Comparison of ENCODE assay signal across 8 cellular contexts in genomic region chr14:35045798-35046047, GRCh38. TPM values are rescaled to one million over a fixed set of nuclear protein-coding genes. Genes with fewer than 3 reads are reported as not detected.
DNase-seq lines count a peak whose midpoint lies in the region; ATAC-seq and TF ChIP-seq lines count a peak whose summit lies in the region.

No MANE protein-coding gene starts in this region.

- no peaks in the 10 kb centered on the region for H3K9me3 Mint-ChIP-seq in natural killer cell

- peak overlapping the region; percentile 91 to 93 for H3K27ac Mint-ChIP-seq in natural killer cell

- H3K27me3 ChIP-seq in BJ (ENCODE audit: control insufficient read depth, insufficient read depth, low read length) (no peaks in the 10 kb centered on the region), KMS-11 (ENCODE audit: insufficient read depth, low read depth) (no peaks in the 10 kb centered on the region), colonic mucosa (no peaks in the 10 kb centered on the region)

- DNase-seq in BJ (ENCODE audit: low read depth), result no peak
- DNase-seq in colonic mucosa, result no peak
- DNase-seq in natural killer cell, result no peak
- DNase-seq in H4 (ENCODE audit: low spot score), result no peak
- no peak for DNase-seq in SK-N-DZ (ENCODE audit: low spot score)
- no peak for DNase-seq in GF-D8 (lab: John Stamatoyannopoulos, UW)

- H3K27ac ChIP-seq in KMS-11, result peak overlapping the region; percentile 84
- peak overlapping the region; percentile 99 for H3K27ac ChIP-seq in colonic mucosa

- H3K36me3 Mint-ChIP-seq in natural killer cell, result no peaks in the 10 kb centered on the region

- H3K4me2 ChIP-seq in KMS-11, result peak overlapping the region; percentile 91

- peaks cover 20% of the 10 kb centered on the region for H3K4me1 ChIP-seq in KMS-11 (ENCODE audit: low read depth, poor library complexity, severe bottlenecking)
- peaks cover 12% of the 10 kb centered on the region for H3K4me1 ChIP-seq in colonic mucosa

- H3K79me2 ChIP-seq in KMS-11 (ENCODE audit: insufficient read depth, low read depth), result no peaks in the 10 kb centered on the region

- H3K4me3 ChIP-seq in BJ (ENCODE audit: low read depth, low read length) (peak overlapping the region; percentile 73), KMS-11 (IDR thresholded peaks at IDR 0.05; ENCODE audit: insufficient read depth, low read depth, low read length) (no peak overlapping the region), colonic mucosa (peak overlapping the region; percentile 75)

- POLR2A ChIA-PET in BJ (lab: Charles Lee), result interaction anchor here (0.6 to 1.1 kb wide), 4 partner anchors 28 to 780 kb away, joined by 7 to 21 read pairs (median 8); partner anchors contain the start of genes BRMS1L and SRP54

- H3K4me1 Mint-ChIP-seq in natural killer cell, result peaks cover 25 to 31% of the 10 kb centered on the region in 2 donors

- peaks cover 1% of the 10 kb centered on the region; the same call in 1 of the 2 replicates for H3K36me3 ChIP-seq in BJ (ENCODE audit: control insufficient read depth, insufficient read depth, low read length)
- H3K36me3 ChIP-seq in KMS-11 (ENCODE audit: insufficient read depth), result no peaks in the 10 kb centered on the region
- no peaks in the 10 kb centered on the region for H3K36me3 ChIP-seq in colonic mucosa

- no peaks in the 10 kb centered on the region for H4K20me1 ChIP-seq in KMS-11 (ENCODE audit: insufficient read depth)

- H3K27me3 Mint-ChIP-seq in natural killer cell (ENCODE audit: low read depth in 2 of 2), result no peaks in the 10 kb centered on the region

- no peaks in the 10 kb centered on the region for H3K9me3 ChIP-seq in colonic mucosa

- intact Hi-C loops in colonic mucosa (cut with DNase I) (loop anchor here (10.0 kb wide), 2 partner anchors 61 to 359 kb away; partner anchors contain the start of genes NFKBIA and SRP54), natural killer cell (cut with micrococcal nuclease) (loop anchor here (1.0 to 5.0 kb wide), 5 partner anchors 63 to 372 kb away; partner anchors contain the start of genes PRORP and SRP54)

- H3K9ac ChIP-seq in KMS-11, result peak overlapping the region; percentile 77
- H3K9ac ChIP-seq in colonic mucosa (ENCODE audit: low read depth in 2 of 2, low read length in 2 of 2), result peak overlapping the region; percentile 52 to 92

- peak overlapping the region; percentile 97 for H3K4me3 Mint-ChIP-seq in natural killer cell

- CTCF ChIA-PET in BJ (lab: Yijun Ruan, JAX), result interaction anchor here (0.9 to 1.3 kb wide), 3 partner anchors 9 to 47 kb away, joined by 3 to 5 read pairs (median 3); no protein-coding TSS in a partner anchor

- H2AFZ ChIP-seq in KMS-11 (ENCODE audit: low read depth), result peak overlapping the region; percentile 93

- no peak for TF ChIP-seq CTCF in BJ (IDR thresholded peaks at IDR 0.05; ENCODE audit: insufficient read depth, low read depth, low read length)
- TF ChIP-seq CTCF in KMS-11 (conservative IDR thresholded peaks at IDR 0.05; ENCODE audit: low read depth, low read length), result no peak
- no peak for TF ChIP-seq CTCF in colonic mucosa (IDR thresholded peaks at IDR 0.05)
- no peak for TF ChIP-seq CTCF in natural killer cell (IDR thresholded peaks at IDR 0.05)

- ATAC-seq in natural killer cell (peak in 1 of 3 donors; percentile 17), HG03139 (IDR thresholded peaks at IDR 0.05; ENCODE audit: unreplicated experiment) (no peak)

RNA-seq across cellular contexts. Expression of gene FAM177A1, which starts 0.3 kb away (rescaled TPM):
- polyA plus RNA-seq in BJ (2011; rRNA removed), result 29.5 and 48.4 TPM in 2 replicates
- 7.3 TPM in 2 replicates for polyA minus RNA-seq in BJ (2011; rRNA and poly(A)+ RNA removed)
- total RNA-seq in colonic mucosa (100 to 1,000 TPM; 114 to 153 TPM), natural killer cell (100 to 1,000 TPM in 1 of 3 donors, 10 to 100 TPM in 2; 73.8 to 131 (median 79.6) TPM)
- total RNA-seq in H4 (2014; rRNA removed; shearing (Covaris generic)), result 21.4 and 30.7 TPM in 2 replicates
- polyA plus RNA-seq in SK-N-DZ (2014; cell fraction: cytosol; rRNA removed), result 29.0 and 38.6 TPM in 2 replicates
- polyA plus RNA-seq in SK-N-DZ (2014; cell fraction: nucleus; rRNA removed), result 6.7 and 12.8 TPM in 2 replicates
